ENCODE assay signal across 20 cellular contexts in genomic region chr4:85210353-85210752, GRCh38.
DNase-seq lines count a peak whose midpoint lies in the region; ATAC-seq and TF ChIP-seq lines count a peak whose summit lies in the region.
"Had no signal": no experiment of that assay in that cellular context is flagged by ENCODE, and none has a peak within 500 bp of the region (broad histone marks: within the 10 kb centered on the region; RNA-seq: fewer than 3 reads in every experiment).

No MANE protein-coding gene starts in this region.

- H3K27me3 ChIP-seq in Panc1 (ENCODE audit: control insufficient read depth, insufficient read depth, low read length), result no peaks in the 10 kb centered on the region

- peaks cover 6 to 10% of the 10 kb centered on the region in 2 donors for H3K36me3 Mint-ChIP-seq in activated naive CD4-positive, alpha-beta T cell treated with anti-CD3 and anti-CD28 coated beads, Interleukin-2, amount 50 U/mL, for 72 hours
- H3K36me3 Mint-ChIP-seq in osteocyte (ENCODE audit: unreplicated experiment), result no peaks in the 10 kb centered on the region
- H3K36me3 Mint-ChIP-seq: activated naive CD4-positive, alpha-beta T cell treated with anti-CD3 and anti-CD28 coated beads, Interleukin-2, amount 50 U/mL, for 24 hours; CD4-positive, CD25-positive, alpha-beta regulatory T cell had no signal

- TF ChIP-seq CTCF in Panc1 (IDR thresholded peaks at IDR 0.05), result no peak
- no peak for TF ChIP-seq CTCF in foreskin fibroblast (IDR thresholded peaks at IDR 0.05; ENCODE audit: low read depth, low read length)
- TF ChIP-seq CTCF in osteocyte (IDR thresholded peaks at IDR 0.05), result no peak

- ATAC-seq in Panc1 (peak; percentile 85), GM21381 (IDR thresholded peaks at IDR 0.05; ENCODE audit: unreplicated experiment) (no peak)
- no peak for ATAC-seq in activated naive CD4-positive, alpha-beta T cell treated with anti-CD3 and anti-CD28 coated beads, Interleukin-2, amount 50 U/mL, for 72 hours
- ATAC-seq: left colon had no signal

- POLR2A ChIA-PET in Panc1 (lab: Charles Lee), result no interaction called here

- H3K27ac Mint-ChIP-seq in activated naive CD4-positive, alpha-beta T cell treated with anti-CD3 and anti-CD28 coated beads, Interleukin-2, amount 50 U/mL, for 72 hours, result no peak overlapping the region
- no peak overlapping the region for H3K27ac Mint-ChIP-seq in osteocyte (ENCODE audit: unreplicated experiment)
- H3K27ac Mint-ChIP-seq: activated naive CD4-positive, alpha-beta T cell treated with anti-CD3 and anti-CD28 coated beads, Interleukin-2, amount 50 U/mL, for 24 hours; CD4-positive, CD25-positive, alpha-beta regulatory T cell had no signal

- no peaks in the 10 kb centered on the region; the same call in 1 of the 2 replicates for H3K9me3 ChIP-seq in Panc1 (ENCODE audit: control insufficient read depth, insufficient read depth, low read depth, low read length)

- DNase-seq in ACHN, result peak; percentile 11
- DNase-seq in HPDE6-E6E7 (ENCODE audit: extremely low spot score), result peak; percentile 25
- peak; percentile 15 for DNase-seq in Panc1 (ENCODE audit: low read depth, low spot score)
- DNase-seq in foreskin fibroblast, result peak; percentile 20 to 68
- DNase-seq in activated naive CD4-positive, alpha-beta T cell treated with anti-CD3 and anti-CD28 coated beads, Interleukin-2, amount 50 U/mL, for 72 hours (ENCODE audit: low spot score in 2 of 2), result no peak
- DNase-seq in osteocyte (ENCODE audit: extremely low spot score, unreplicated experiment), result no peak
- no peak for DNase-seq in T1000 (lab: John Stamatoyannopoulos, UW)
- DNase-seq: CD4-positive, CD25-positive, alpha-beta regulatory T cell; KG1; left colon; midbrain; NCI-H1092; NCI-H2171 treated with DMSO at 0.1 percent for 48 hours; NCI-H82; RPMI8226; stimulated activated CD4-positive, alpha-beta T cell treated with anti-CD3 and anti-CD28 coated beads, Interleukin-4, amount 100 ng/mL, for 24 hours had no signal

- H3K4me1 Mint-ChIP-seq in osteocyte (ENCODE audit: unreplicated experiment), result no peaks in the 10 kb centered on the region
- H3K4me1 Mint-ChIP-seq: activated naive CD4-positive, alpha-beta T cell treated with anti-CD3 and anti-CD28 coated beads, Interleukin-2, amount 50 U/mL, for 24 hours; CD4-positive, CD25-positive, alpha-beta regulatory T cell; neural crest cell had no signal

- peak overlapping the region; percentile 44; the same call in 1 of the 2 replicates for H3K27ac ChIP-seq in Panc1 (ENCODE audit: low read length)

- intact Hi-C loops in Panc1 (cut with micrococcal nuclease; ENCODE audit: unreplicated experiment), result no loop called here

- BruUV-seq in Panc1 (replicated peaks; lab: Mats Ljungman, UMichigan), result no TSS peak

- H3K36me3 ChIP-seq in Panc1 (ENCODE audit: control insufficient read depth, insufficient read depth, low read length), result no peaks in the 10 kb centered on the region

- in situ Hi-C loops in ACHN (cut with HindIII; ENCODE audit: low pct_ligation_motif_present, low pct_unique_long_range_greater_than_20kb, low sequenced_read_pairs) (no loop called here), Panc1 (cut with HindIII; ENCODE audit: low pct_unique_long_range_greater_than_20kb, low sequenced_read_pairs) (no loop called here)

- peaks cover 18 to 32% of the 10 kb centered on the region in 2 donors for H3K9me3 Mint-ChIP-seq in activated naive CD4-positive, alpha-beta T cell treated with anti-CD3 and anti-CD28 coated beads, Interleukin-2, amount 50 U/mL, for 72 hours
- peaks cover 8% of the 10 kb centered on the region for H3K9me3 Mint-ChIP-seq in osteocyte (ENCODE audit: unreplicated experiment)

- no peak overlapping the region for H3K4me3 Mint-ChIP-seq in osteocyte (ENCODE audit: unreplicated experiment)
- H3K4me3 Mint-ChIP-seq: activated naive CD4-positive, alpha-beta T cell treated with anti-CD3 and anti-CD28 coated beads, Interleukin-2, amount 50 U/mL, for 24 hours; CD4-positive, CD25-positive, alpha-beta regulatory T cell; neural crest cell had no signal

- H3K4me3 ChIP-seq in Panc1 (ENCODE audit: low read depth in 2 of 2, low read length in 2 of 2), result no peak overlapping the region
- no peak overlapping the region for H3K4me3 ChIP-seq in foreskin fibroblast (ENCODE audit: low read depth in 1 of 2, low read length in 2 of 2)
- H3K4me3 ChIP-seq: smooth muscle cell had no signal

- H3K27me3 Mint-ChIP-seq in osteocyte (ENCODE audit: unreplicated experiment), result peaks cover 2% of the 10 kb centered on the region
- H3K27me3 Mint-ChIP-seq: activated naive CD4-positive, alpha-beta T cell treated with anti-CD3 and anti-CD28 coated beads, Interleukin-2, amount 50 U/mL, for 24 hours; CD4-positive, CD25-positive, alpha-beta regulatory T cell had no signal

- CTCF ChIA-PET in Panc1 (lab: Charles Lee), result no interaction called here

- peaks cover 9% of the 10 kb centered on the region for H3K4me1 ChIP-seq in Panc1 (ENCODE audit: control insufficient read depth, insufficient read depth, low read length)

Comparison
In these comparisons a context has a peak if more than half of its experiments do, and no peak if none do; other contexts are left out.
1. DNase-seq: peak in ACHN (single experiment), HPDE6-E6E7 (single experiment), Panc1 (single experiment) and foreskin fibroblast (2 of 2); none in activated naive CD4-positive, alpha-beta T cell treated with anti-CD3 and anti-CD28 coated beads, Interleukin-2, amount 50 U/mL, for 72 hours (0 of 2), osteocyte (single experiment) and T1000 (single experiment).